24 cellular contexts compared by ENCODE assay signal in genomic region chr2:181264436-181264835, GRCh38.
"Had no signal": no experiment of that assay in that cellular context is flagged by ENCODE, and none has a peak within 500 bp of the region (broad histone marks: within the 10 kb centered on the region; RNA-seq: fewer than 3 reads in every experiment).

No MANE protein-coding gene starts in this region.

- DNase-seq: activated CD4-positive, alpha-beta T cell treated with anti-CD3 and anti-CD28 coated beads for 4 hours; activated CD8-positive, alpha-beta memory T cell treated with anti-CD3 and anti-CD28 coated beads, Interleukin-2, amount 50 U/mL, for 4 hours; activated CD8-positive, alpha-beta T cell treated with anti-CD3 and anti-CD28 coated beads for 36 hours; activated gamma-delta T cell treated with Interleukin-2 at 50 U/mL for 16 hours; activated naive CD4-positive, alpha-beta T cell treated with anti-CD3 and anti-CD28 coated beads, Interleukin-2, amount 10 ng/mL, durations not matched to agents 7 days and 5 days; activated naive CD8-positive, alpha-beta T cell treated with anti-CD3 and anti-CD28 coated beads for 36 hours; activated T-cell treated with anti-CD3 and anti-CD28 coated beads, Interleukin-2, amount 50 U/mL, for 72 hours; adrenal gland; anterior cingulate cortex; MM.1S; NCI-H1105; NCI-H1436; NCI-H187; NCI-H2081; NCI-H446 treated with DMSO at 0.1 percent for 48 hours; NCI-H774; NK-92 treated with Interleukin-12 subunit alpha and Interleukin-12 subunit beta, amount 100 ng/mL, for 24 hours; OCI-M1; Peyer's patch; Right ventricle myocardium superior; SJCRH30; SK-N-SH; SW 1271 had no signal

- ATAC-seq: activated CD4-positive, CD25-positive, alpha-beta regulatory T cell treated with anti-CD3 and anti-CD28 coated beads, Interleukin-2, amount 50 U/mL, for 24 hours; activated CD8-positive, alpha-beta T cell treated with anti-CD3 and anti-CD28 coated beads for 36 hours; activated T-cell treated with anti-CD3 and anti-CD28 coated beads, Interleukin-2, amount 50 U/mL, for 72 hours had no signal
